27 cellular contexts compared by ENCODE assay signal in genomic region chr3:16998236-16998923, GRCh38.
DNase-seq lines count a peak whose midpoint lies in the region; ATAC-seq and TF ChIP-seq lines count a peak whose summit lies in the region.
"Had no signal": no experiment of that assay in that cellular context is flagged by ENCODE, and none has a peak within 500 bp of the region (broad histone marks: within the 10 kb centered on the region; RNA-seq: fewer than 3 reads in every experiment).

No MANE protein-coding gene starts in this region.

- no peaks in the 10 kb centered on the region for H4K20me1 ChIP-seq in OCI-LY7 (ENCODE audit: insufficient read depth, low read length)

- ATAC-seq in activated naive CD8-positive, alpha-beta T cell treated with anti-CD3 and anti-CD28 coated beads, Interleukin-2, amount 50 U/mL, for 24 hours = no peak
- no peak for ATAC-seq in gastrocnemius medialis
- ATAC-seq: GM23338, left lung had no signal

- no TSS peak for BruUV-seq in OCI-LY7 (replicated peaks; lab: Mats Ljungman, UMichigan)

- TF ChIP-seq CTCF in LNCaP clone FGC (IDR thresholded peaks at IDR 0.05; ENCODE audit: control insufficient read depth, extremely low read depth, insufficient read depth) = no peak
- TF ChIP-seq CTCF in fibroblast of mammary gland (conservative IDR thresholded peaks at IDR 0.05; ENCODE audit: control insufficient read depth, insufficient read depth, low read depth, low read length) = no peak
- TF ChIP-seq CTCF in gastrocnemius medialis (IDR thresholded peaks at IDR 0.05 in 4 of 5, conservative IDR thresholded peaks at IDR 0.05 in 1 of 5) = no peak
- no peak for TF ChIP-seq CTCF in OCI-LY7 (conservative IDR thresholded peaks at IDR 0.05; ENCODE audit: low read length)

- H3K4me3 ChIP-seq in LNCaP clone FGC (ENCODE audit: low read depth, low read length) (no peak overlapping the region), fibroblast of mammary gland (ENCODE audit: control insufficient read depth, low read depth, low read length) (no peak overlapping the region), gastrocnemius medialis (no peak overlapping the region), OCI-LY7 (ENCODE audit: low read depth, low read length, poor library complexity, severe bottlenecking) (no peak overlapping the region)
- H3K4me3 ChIP-seq: GM23338, left lung, prostate gland, thoracic aorta, uterus had no signal

- peak overlapping the region; percentile 75 for H3K27ac Mint-ChIP-seq in activated naive CD8-positive, alpha-beta T cell
- H3K27ac Mint-ChIP-seq in activated naive CD8-positive, alpha-beta T cell treated with anti-CD3 and anti-CD28 coated beads, Interleukin-2, amount 50 U/mL, for 24 hours = no peak overlapping the region
- H3K27ac Mint-ChIP-seq: activated naive CD4-positive, alpha-beta T cell treated with anti-CD3 and anti-CD28 coated beads for 36 hours; activated T-helper 1 cell treated with anti-CD3 and anti-CD28 coated beads, Interleukin-12 subunit alpha, Interleukin-12 subunit beta, Interleukin-2, Interleukin-4 antibody, amounts not matched to agents 30 ng/mL and 10 ng/mL and 1 ng/mL, durations not matched to agents 14 hours and 24 hours and 36 hours; GM23338; T-helper 1 cell treated with Interleukin-12 subunit alpha and Interleukin-12 subunit beta and Interleukin-4 antibody, amounts not matched to agents 30 μg/mL and 1 μg/mL, for 36 hours had no signal

- no peak for DNase-seq in activated naive CD8-positive, alpha-beta T cell treated with anti-CD3 and anti-CD28 coated beads, Interleukin-2, amount 50 U/mL, for 24 hours
- DNase-seq in LNCaP clone FGC (ENCODE audit: low read depth) (peak; percentile 31), fibroblast of mammary gland (ENCODE audit: low read depth) (peak; percentile 37), gastrocnemius medialis (no peak), occipital lobe (lab: John Stamatoyannopoulos, UW) (no peak), OCI-LY7 (ENCODE audit: low spot score) (no peak)
- no peak for DNase-seq in activated T-cell treated with anti-CD3 and anti-CD28 coated beads, Interleukin-2, amount 50 U/mL, for 1 hour
- DNase-seq: 8988T; activated CD4-positive, alpha-beta T cell treated with anti-CD3 and anti-CD28 coated beads, Interleukin-2, amount 50 U/mL, for 48 hours; activated naive CD4-positive, alpha-beta T cell treated with anti-CD3 and anti-CD28 coated beads for 36 hours; amygdala; CD4-positive, CD25-positive, alpha-beta regulatory T cell; effector memory CD4-positive, alpha-beta T cell; hippocampal formation; left lung; NCI-H1092; NCI-H187 treated with DMSO at 0.1 percent for 48 hours; NCI-H774; stimulated activated naive CD4-positive, alpha-beta T cell treated with Interleukin-2 at 50 U/mL for 16 hours; uterus had no signal

- H2AFZ ChIP-seq in OCI-LY7 (ENCODE audit: low read length) = no peak overlapping the region
- H2AFZ ChIP-seq: GM23338 had no signal

- H3K4me2 ChIP-seq in OCI-LY7 (ENCODE audit: low read length) = no peak overlapping the region
- H3K4me2 ChIP-seq: GM23338 had no signal

- H3K4me1 ChIP-seq in gastrocnemius medialis (peaks cover 33 to 46% of the 10 kb centered on the region in 2 donors), OCI-LY7 (ENCODE audit: insufficient read depth, low read length, poor library complexity, severe bottlenecking) (no peaks in the 10 kb centered on the region)
- H3K4me1 ChIP-seq: prostate gland, uterus had no signal

- H3K27ac ChIP-seq in gastrocnemius medialis (peak overlapping the region; percentile 11 to 24 (median 14)), OCI-LY7 (ENCODE audit: low read depth, low read length, poor library complexity, severe bottlenecking) (no peak overlapping the region)
- H3K27ac ChIP-seq: left lung, prostate gland, RWPE1, thoracic aorta, uterus had no signal

- POLR2A ChIA-PET in OCI-LY7 (lab: Charles Lee) = interaction anchor here (1.1 kb wide), 1 partner anchor 28 kb away, joined by 3 read pairs; no protein-coding TSS in a partner anchor

- CTCF ChIA-PET in OCI-LY7 (lab: Charles Lee; ENCODE audit: unreplicated experiment) = no interaction called here

- in situ Hi-C loops in gastrocnemius medialis (cut with MboI; ENCODE audit: low sequenced_read_pairs in 4 of 4) = no loop called here

- H3K27me3 ChIP-seq in gastrocnemius medialis = no peaks in the 10 kb centered on the region
- H3K27me3 ChIP-seq: left lung, uterus had no signal

- H3K4me3 Mint-ChIP-seq in activated naive CD8-positive, alpha-beta T cell = no peak overlapping the region
- H3K4me3 Mint-ChIP-seq in activated naive CD8-positive, alpha-beta T cell treated with anti-CD3 and anti-CD28 coated beads, Interleukin-2, amount 50 U/mL, for 24 hours = no peak overlapping the region
- H3K4me3 Mint-ChIP-seq: activated naive CD4-positive, alpha-beta T cell treated with anti-CD3 and anti-CD28 coated beads for 36 hours; activated T-helper 1 cell treated with anti-CD3 and anti-CD28 coated beads, Interleukin-12 subunit alpha, Interleukin-12 subunit beta, Interleukin-2, Interleukin-4 antibody, amounts not matched to agents 30 ng/mL and 10 ng/mL and 1 ng/mL, durations not matched to agents 14 hours and 24 hours and 36 hours; CD4-positive, CD25-positive, alpha-beta regulatory T cell; GM23338; T-helper 1 cell treated with Interleukin-12 subunit alpha and Interleukin-12 subunit beta and Interleukin-4 antibody, amounts not matched to agents 30 μg/mL and 1 μg/mL, for 36 hours had no signal

- peaks cover 13% of the 10 kb centered on the region; the same call in 1 of the 2 replicates for H3K79me2 ChIP-seq in OCI-LY7 (ENCODE audit: insufficient read depth, low read depth, low read length)

- peaks cover 11% of the 10 kb centered on the region for H3K36me3 Mint-ChIP-seq in activated naive CD8-positive, alpha-beta T cell
- peaks cover 11% of the 10 kb centered on the region for H3K36me3 Mint-ChIP-seq in activated naive CD8-positive, alpha-beta T cell treated with anti-CD3 and anti-CD28 coated beads, Interleukin-2, amount 50 U/mL, for 24 hours (ENCODE audit: low read depth)

- H3K36me3 ChIP-seq in gastrocnemius medialis (no peaks in the 10 kb centered on the region), OCI-LY7 (ENCODE audit: insufficient read depth, low read length) (no peaks in the 10 kb centered on the region; the same call in 1 of the 2 replicates)
- H3K36me3 ChIP-seq: left lung, prostate gland, thoracic aorta, uterus had no signal

- H3K9me3 ChIP-seq in gastrocnemius medialis (no peaks in the 10 kb centered on the region), OCI-LY7 (ENCODE audit: low read length) (peaks cover 11% of the 10 kb centered on the region; the same call in 1 of the 2 replicates)
- H3K9me3 ChIP-seq: prostate gland, thoracic aorta, uterus had no signal

- H3K27me3 Mint-ChIP-seq in activated naive CD8-positive, alpha-beta T cell = no peaks in the 10 kb centered on the region
- H3K27me3 Mint-ChIP-seq in activated naive CD8-positive, alpha-beta T cell treated with anti-CD3 and anti-CD28 coated beads, Interleukin-2, amount 50 U/mL, for 24 hours = no peaks in the 10 kb centered on the region
- H3K27me3 Mint-ChIP-seq: CD4-positive, CD25-positive, alpha-beta regulatory T cell had no signal

- no peak for TF ChIP-seq POLR2A in gastrocnemius medialis (IDR thresholded peaks at IDR 0.05)

- intact Hi-C loops in gastrocnemius medialis (cut with DNase I; ENCODE audit: low total_unique reads) (no loop called here), OCI-LY7 (cut with micrococcal nuclease; ENCODE audit: unreplicated experiment) (no loop called here)

- peaks cover 9% of the 10 kb centered on the region for H3K9me3 Mint-ChIP-seq in activated naive CD8-positive, alpha-beta T cell (ENCODE audit: low read depth)
- peaks cover 15% of the 10 kb centered on the region for H3K9me3 Mint-ChIP-seq in activated naive CD8-positive, alpha-beta T cell treated with anti-CD3 and anti-CD28 coated beads, Interleukin-2, amount 50 U/mL, for 24 hours

- peaks cover 83% of the 10 kb centered on the region for H3K4me1 Mint-ChIP-seq in activated naive CD8-positive, alpha-beta T cell (ENCODE audit: low read depth)
- peaks cover 67% of the 10 kb centered on the region for H3K4me1 Mint-ChIP-seq in activated naive CD8-positive, alpha-beta T cell treated with anti-CD3 and anti-CD28 coated beads, Interleukin-2, amount 50 U/mL, for 24 hours

- no peaks in the 10 kb centered on the region for H3K9me2 ChIP-seq in OCI-LY7 (ENCODE audit: insufficient read depth, low read length)

Comparison
In these comparisons a context has a peak if more than half of its experiments do, and no peak if none do; other contexts are left out.
1. DNase-seq: peak in LNCaP clone FGC (single experiment) and fibroblast of mammary gland (single experiment); none in activated naive CD8-positive, alpha-beta T cell treated with anti-CD3 and anti-CD28 coated beads, Interleukin-2, amount 50 U/mL, for 24 hours (single experiment), gastrocnemius medialis (0 of 2), activated T-cell treated with anti-CD3 and anti-CD28 coated beads, Interleukin-2, amount 50 U/mL, for 1 hour (single experiment), occipital lobe (single experiment) and OCI-LY7 (single experiment).